In the genomic region with DNA sequence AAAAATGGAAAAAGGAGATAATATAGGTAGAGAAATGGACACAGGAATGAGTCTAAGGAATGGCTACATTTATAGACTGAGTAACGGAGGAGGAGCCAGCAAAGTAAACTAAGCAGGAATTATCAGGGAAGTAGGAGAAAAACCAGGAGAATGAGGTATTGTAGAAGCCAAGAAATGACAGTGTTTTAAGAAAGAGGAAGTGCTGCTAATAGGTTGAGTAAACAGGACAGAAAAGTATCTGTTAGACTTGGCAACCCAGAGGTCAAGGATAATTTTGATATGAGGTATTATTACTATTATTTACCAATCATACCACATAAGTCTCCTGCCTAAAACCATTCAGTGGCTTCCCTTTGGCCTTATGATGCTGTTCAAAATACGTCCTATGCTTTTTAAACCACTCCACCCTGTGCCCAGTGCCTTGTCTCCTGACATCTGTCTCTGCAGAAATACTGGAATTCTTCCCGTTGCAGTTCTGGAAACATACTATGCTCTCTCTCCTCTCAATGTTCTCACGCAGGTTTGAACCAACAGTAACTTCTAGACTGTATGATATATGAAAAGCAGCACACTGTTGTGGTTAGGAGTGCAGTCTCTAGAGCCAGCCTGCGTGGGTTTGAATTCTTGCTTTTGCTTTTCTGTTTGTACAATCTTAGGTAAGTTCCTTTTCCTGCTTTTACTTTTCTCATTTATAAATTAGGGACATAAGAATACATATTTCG, we compare ENCODE assay signal across 9 cellular contexts. TPM values are rescaled to one million over a fixed set of nuclear protein-coding genes. Genes with fewer than 3 reads are reported as not detected.
DNase-seq lines count a peak whose midpoint lies in the region; ATAC-seq, FAIRE-seq and TF ChIP-seq lines count a peak whose summit lies in the region.
"Had no signal": no experiment of that assay in that cellular context is flagged by ENCODE, and none has a peak within 500 bp of the region (broad histone marks: within the 10 kb centered on the region; RNA-seq: fewer than 3 reads in every experiment).

No MANE protein-coding gene starts in this region.

- H3K4me3 Mint-ChIP-seq in activated B cell treated with CpG ODN at 0.5 μM for 24 hours (no peak overlapping the region), endothelial cell (ENCODE audit: unreplicated experiment) (no peak overlapping the region)

- CTCF ChIA-PET in activated B cell treated with CpG ODN at 0.5 μM for 24 hours (lab: Charles Lee), result no interaction called here

- H3K4me1 Mint-ChIP-seq in activated B cell treated with CpG ODN at 0.5 μM for 24 hours, result peaks cover 8% of the 10 kb centered on the region
- no peaks in the 10 kb centered on the region for H3K4me1 Mint-ChIP-seq in endothelial cell (ENCODE audit: unreplicated experiment)

- POLR2A ChIA-PET in activated B cell treated with CpG ODN at 0.5 μM for 24 hours (lab: Charles Lee), result no interaction called here

- H3K27ac Mint-ChIP-seq in activated B cell treated with CpG ODN at 0.5 μM for 24 hours (no peak overlapping the region), endothelial cell (ENCODE audit: unreplicated experiment) (no peak overlapping the region)

- H3K27me3 Mint-ChIP-seq in activated B cell treated with CpG ODN at 0.5 μM for 24 hours (no peaks in the 10 kb centered on the region), endothelial cell (ENCODE audit: unreplicated experiment) (no peaks in the 10 kb centered on the region)

- TF ChIP-seq CTCF in activated B cell treated with CpG ODN at 0.5 μM for 24 hours (IDR thresholded peaks at IDR 0.05), result no peak
- no peak for TF ChIP-seq CTCF in endothelial cell (IDR thresholded peaks at IDR 0.05; ENCODE audit: unreplicated experiment)

- H3K9me3 Mint-ChIP-seq in activated B cell treated with CpG ODN at 0.5 μM for 24 hours (peaks cover 2% of the 10 kb centered on the region), endothelial cell (ENCODE audit: unreplicated experiment) (no peaks in the 10 kb centered on the region)

- peak; percentile 83 for ATAC-seq in GM21526 (IDR thresholded peaks at IDR 0.05; ENCODE audit: low FRiP score, unreplicated experiment)
- ATAC-seq in HG03280 (IDR thresholded peaks at IDR 0.05; ENCODE audit: unreplicated experiment), result peak; percentile 83
- peak; percentile 57 for ATAC-seq in activated B cell treated with CpG ODN at 0.5 μM for 24 hours (ENCODE audit: low read depth)

- intact Hi-C loops in activated B cell treated with CpG ODN at 0.5 μM for 24 hours (cut with micrococcal nuclease), result no loop called here

- FAIRE-seq in GM18507 (lab: Jason Lieb, UNC), result peak; percentile 24

- H3K36me3 Mint-ChIP-seq in activated B cell treated with CpG ODN at 0.5 μM for 24 hours (ENCODE audit: low read depth), result no peaks in the 10 kb centered on the region
- H3K36me3 Mint-ChIP-seq in endothelial cell (ENCODE audit: low read depth, unreplicated experiment), result no peaks in the 10 kb centered on the region

- DNase-seq in GM18507 (ENCODE audit: extremely low spot score, insufficient read length, low read depth) (no peak), activated B cell treated with CpG ODN at 0.5 μM for 24 hours (no peak), hippocampal formation (lab: John Stamatoyannopoulos, UW) (no peak), anterior cingulate cortex (lab: John Stamatoyannopoulos, UW) (no peak), DMS79 treated with DMSO at 0.1 percent for 48 hours (lab: John Stamatoyannopoulos, UW) (no peak), endothelial cell (ENCODE audit: low spot score) (no peak)
- DNase-seq: NCI-H446 treated with DMSO at 0.1 percent for 48 hours had no signal

RNA-seq across cellular contexts. Expression of gene NEK7, which starts 24.6 kb away (rescaled TPM):
- total RNA-seq in activated B cell treated with CpG ODN at 0.5 μM for 24 hours (28.3 and 33.5 TPM in 2 replicates), endothelial cell (ENCODE audit: unreplicated experiment) (44.9 TPM)
